14 cellular contexts compared by ENCODE assay signal in genomic region chr5:56608216-56608925, GRCh38.
DNase-seq lines count a peak whose midpoint lies in the region; ATAC-seq and TF ChIP-seq lines count a peak whose summit lies in the region.
"Had no signal": no experiment of that assay in that cellular context is flagged by ENCODE, and none has a peak within 500 bp of the region (broad histone marks: within the 10 kb centered on the region; RNA-seq: fewer than 3 reads in every experiment).

No MANE protein-coding gene starts in this region.

- peak overlapping the region; percentile 79 for H3K27ac Mint-ChIP-seq in osteocyte (ENCODE audit: unreplicated experiment)
- H3K27ac Mint-ChIP-seq: activated naive CD8-positive, alpha-beta T cell; stimulated activated naive B cell treated with anti-CD40 and anti-IgM and Interleukin-4, amounts not matched to agents 10 μg/mL and 1 μg/mL and 100 μg/mL, for 72 hours had no signal

- ATAC-seq in HG02763 (IDR thresholded peaks at IDR 0.05; ENCODE audit: unreplicated experiment): no peak

- H3K27me3 Mint-ChIP-seq in osteocyte (ENCODE audit: unreplicated experiment): no peaks in the 10 kb centered on the region
- H3K27me3 Mint-ChIP-seq: activated naive CD8-positive, alpha-beta T cell; naive B cell; stimulated activated naive B cell treated with anti-CD40 and anti-IgM and Interleukin-4, amounts not matched to agents 10 μg/mL and 1 μg/mL and 100 μg/mL, for 72 hours had no signal

- no peaks in the 10 kb centered on the region for H3K27me3 ChIP-seq in esophagus (ENCODE audit: control insufficient read depth in 1 of 2, insufficient read depth in 2 of 2, low read length in 2 of 2)

- H3K4me3 ChIP-seq in esophagus (ENCODE audit: low read depth in 1 of 2, low read length in 2 of 2) (no peak overlapping the region), coronary artery (no peak overlapping the region)

- H3K27ac ChIP-seq in esophagus (ENCODE audit: low read depth in 2 of 2, low read length in 1 of 2) (peak overlapping the region; percentile 85 to 90), coronary artery (no peak overlapping the region)

- H3K9me3 ChIP-seq in esophagus (ENCODE audit: control insufficient read depth in 2 of 2, insufficient read depth in 1 of 2, low read depth in 1 of 2, low read length in 1 of 2): no peaks in the 10 kb centered on the region

- TF ChIP-seq CTCF in osteocyte (IDR thresholded peaks at IDR 0.05): no peak
- TF ChIP-seq CTCF in coronary artery (IDR thresholded peaks at IDR 0.05): no peak

- H3K9me3 Mint-ChIP-seq in osteocyte (ENCODE audit: unreplicated experiment): peaks cover 11% of the 10 kb centered on the region

- H3K4me3 Mint-ChIP-seq in osteocyte (ENCODE audit: unreplicated experiment): no peak overlapping the region
- H3K4me3 Mint-ChIP-seq: activated naive CD8-positive, alpha-beta T cell; stimulated activated naive B cell treated with anti-CD40 and anti-IgM and Interleukin-4, amounts not matched to agents 10 μg/mL and 1 μg/mL and 100 μg/mL, for 72 hours had no signal

- peaks cover 5 to 7% of the 10 kb centered on the region in 2 donors for H3K4me1 ChIP-seq in esophagus (ENCODE audit: control insufficient read depth in 2 of 2, insufficient read depth in 2 of 2, low read length in 1 of 2)

- 66 to 73% methylated on average over 6 of the region's 6 CpGs for WGBS in esophagus, 2 donors

- peaks cover 4% of the 10 kb centered on the region for H3K36me3 Mint-ChIP-seq in osteocyte (ENCODE audit: unreplicated experiment)

- no peaks in the 10 kb centered on the region for H3K36me3 ChIP-seq in esophagus (ENCODE audit: control insufficient read depth in 2 of 2, insufficient read depth in 2 of 2, low read length in 1 of 2)

- H3K4me1 Mint-ChIP-seq in osteocyte (ENCODE audit: unreplicated experiment): peaks cover 39% of the 10 kb centered on the region

- DNase-seq in ELF-1 (ENCODE audit: low read depth, low spot score) (peak; percentile 44), NOMO-1 treated with dmso at 0.1 percent for 144 hours (lab: John Stamatoyannopoulos, UW; ENCODE audit: unreplicated experiment) (peak; percentile 58), osteocyte (ENCODE audit: extremely low spot score, unreplicated experiment) (no peak), iPS-NIHi7 (ENCODE audit: extremely low spot score) (no peak), coronary artery (ENCODE audit: low spot score) (no peak)
- DNase-seq in stimulated activated CD4-positive, alpha-beta T cell treated with anti-CD3 and anti-CD28 coated beads, Interleukin-4, amount 100 ng/mL, for 4 hours: no peak
- DNase-seq: activated CD4-positive, alpha-beta T cell treated with anti-CD3 and anti-CD28 coated beads, Interleukin-2, amount 50 U/mL, for 4 hours; COR-L47; hippocampal formation; naive B cell; stimulated activated naive B cell treated with anti-CD40 and anti-IgM and Interleukin-4, amounts not matched to agents 10 μg/mL and 1 μg/mL and 100 μg/mL, for 72 hours had no signal

Comparison
In these comparisons a context has a peak if more than half of its experiments do, and no peak if none do; other contexts are left out.
1. DNase-seq: peak in ELF-1 (single experiment) and NOMO-1 treated with dmso at 0.1 percent for 144 hours (single experiment); none in osteocyte (single experiment), iPS-NIHi7 (single experiment), stimulated activated CD4-positive, alpha-beta T cell treated with anti-CD3 and anti-CD28 coated beads, Interleukin-4, amount 100 ng/mL, for 4 hours (0 of 2) and coronary artery (single experiment).
2. H3K27ac ChIP-seq: peak in esophagus (2 of 2); none in coronary artery (0 of 2).